In the genomic region with DNA sequence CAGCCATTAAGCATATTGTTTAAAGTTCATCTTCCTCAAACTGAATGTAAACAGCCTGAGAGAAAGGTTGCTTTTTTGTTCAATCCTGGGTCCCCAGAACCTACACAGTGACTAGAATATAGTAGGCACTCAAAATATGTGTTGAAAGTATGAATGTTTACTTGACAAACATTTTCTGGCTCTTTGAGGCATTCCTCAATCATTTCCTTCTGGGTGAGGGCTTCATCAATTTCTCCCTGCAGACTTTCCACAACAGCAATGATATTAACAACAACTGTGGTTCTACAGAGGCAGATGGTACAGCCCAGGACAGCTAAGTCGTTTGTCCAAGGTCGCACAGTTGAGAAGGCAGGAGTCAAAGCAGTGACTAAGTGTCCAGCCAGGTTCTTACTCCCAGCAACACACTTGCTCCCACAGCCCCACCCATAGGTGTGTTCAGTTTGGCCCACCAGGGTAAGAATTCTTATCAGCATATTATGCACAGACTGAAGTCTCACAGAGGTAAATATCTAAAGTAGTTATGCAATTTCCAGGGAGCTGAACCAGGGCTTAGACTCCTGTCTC, we compare ENCODE assay signal across 14 cellular contexts.
DNase-seq lines count a peak whose midpoint lies in the region; ATAC-seq, FAIRE-seq and TF ChIP-seq lines count a peak whose summit lies in the region.
"Had no signal": no experiment of that assay in that cellular context is flagged by ENCODE, and none has a peak within 500 bp of the region (broad histone marks: within the 10 kb centered on the region; RNA-seq: fewer than 3 reads in every experiment).

No MANE protein-coding gene starts in this region.

- no peak overlapping the region for H3K9ac ChIP-seq in K562 (ENCODE audit: insufficient read depth in 1 of 2, low read depth in 2 of 2, low read length in 2 of 2)
- peak overlapping the region; percentile 40 for H3K9ac ChIP-seq in HepG2 (ENCODE audit: insufficient read depth, low read depth, low read length)
- H3K9ac ChIP-seq in colonic mucosa (ENCODE audit: low read depth in 2 of 2, low read length in 2 of 2), result no peak overlapping the region

- H3K79me2 ChIP-seq in K562 (ENCODE audit: control insufficient read depth, insufficient read depth, low read length) (no peaks in the 10 kb centered on the region), HepG2 (ENCODE audit: insufficient read depth, low read length) (no peaks in the 10 kb centered on the region)

- TF ChIP-seq EP300 in K562 (IDR thresholded peaks at IDR 0.05; ENCODE audit: low read length) (no peak), HepG2 (IDR thresholded peaks at IDR 0.05; ENCODE audit: low read depth in 2 of 2, low read length in 2 of 2) (peak in 1 of 2 experiments; percentile 2; a peak in 1 of 4 replicates), HepG2 (CRISPR knock-in tag; IDR thresholded peaks at IDR 0.05; ENCODE audit: borderline replicate concordance) (no peak)

- intact Hi-C loops in K562 (cut with micrococcal nuclease) (no loop called here), HepG2 (cut with micrococcal nuclease; ENCODE audit: unreplicated experiment) (loop anchor here (1.0 kb wide), 1 partner anchor 10 kb away; no protein-coding TSS in a partner anchor), colonic mucosa (cut with DNase I) (no loop called here)

- H2AFZ ChIP-seq in K562 (ENCODE audit: low read depth, low read length) (no peak overlapping the region), HepG2 (ENCODE audit: low read length) (peak overlapping the region; percentile 36)

- in situ Hi-C loops in K562 (cut with MboI) (no loop called here), HepG2 (cut with HindIII; ENCODE audit: extremely low pct_ligation_motif_present, low pct_unique_long_range_greater_than_20kb) (no loop called here)

- H3K4me3 ChIP-seq in K562, result no peak overlapping the region
- H3K4me3 ChIP-seq in HepG2 (replicated peaks in 1 of 3; ENCODE audit: insufficient read depth in 1 of 3, low read depth in 2 of 3, low read length in 3 of 3), result peak overlapping the region; percentile 20 to 55 (median 26); a peak in 5 of 6 replicates
- H3K4me3 ChIP-seq in colonic mucosa, result no peak overlapping the region

- H4K20me1 ChIP-seq in K562 (replicated peaks; ENCODE audit: control insufficient read depth, insufficient read depth, low read length) (no peaks in the 10 kb centered on the region), HepG2 (ENCODE audit: insufficient read depth, low read length) (no peaks in the 10 kb centered on the region)

- H3K4me2 ChIP-seq in K562 (ENCODE audit: insufficient read depth, low read length) (no peak overlapping the region), HepG2 (ENCODE audit: low read depth, low read length) (peak overlapping the region; percentile 75)

- POLR2A ChIA-PET in K562 (lab: Yijun Ruan, JAX) (interaction anchor here (1.0 to 1.1 kb wide), 2 partner anchors 21 to 23 kb away, joined by 3 read pairs; no protein-coding TSS in a partner anchor), HepG2 (lab: Yijun Ruan, JAX) (interaction anchor here (0.8 to 3.1 kb wide), 7 partner anchors 11 to 65 kb away, joined by 3 to 100 read pairs (median 4); partner anchors contain the start of gene HS3ST3B1)

- no peaks in the 10 kb centered on the region for H3K9me1 ChIP-seq in K562 (ENCODE audit: control insufficient read depth, insufficient read depth, low read length)

- no TSS peak for BruUV-seq in K562 (replicated peaks; lab: Mats Ljungman, UMichigan)
- BruUV-seq in HepG2 (replicated peaks; lab: Mats Ljungman, UMichigan), result no TSS peak

- TF ChIP-seq RAD21 in K562 (CRISPR knock-in tag; conservative IDR thresholded peaks at IDR 0.05 in 1 of 2, IDR thresholded peaks at IDR 0.05 in 1 of 2) (no peak), HepG2 (CRISPR knock-in tag; IDR thresholded peaks at IDR 0.05) (no peak)

- no peaks in the 10 kb centered on the region; a peak in 1 of 5 replicates for H3K4me1 ChIP-seq in K562 (replicated peaks in 1 of 2; ENCODE audit: control insufficient read depth in 2 of 2, insufficient read depth in 2 of 2, low read length in 2 of 2)
- peaks cover 73% of the 10 kb centered on the region for H3K4me1 ChIP-seq in HepG2 (ENCODE audit: insufficient read depth, low read length)
- H3K4me1 ChIP-seq in colonic mucosa, result no peaks in the 10 kb centered on the region

- TF ChIP-seq CTCF in K562 (IDR thresholded peaks at IDR 0.05 in 2 of 3, conservative IDR thresholded peaks at IDR 0.05 in 1 of 3; ENCODE audit: insufficient read depth in 2 of 3, low read depth in 1 of 3, low read length in 3 of 3) (no peak), HepG2 (CRISPR knock-in tag; IDR thresholded peaks at IDR 0.05) (no peak), colonic mucosa (IDR thresholded peaks at IDR 0.05) (no peak)

- peak; percentile 38 for DNase-seq in NCI-H82 (lab: John Stamatoyannopoulos, UW)
- DNase-seq in NCI-H82 treated with DMSO at 0.1 percent for 48 hours (lab: John Stamatoyannopoulos, UW; ENCODE audit: unreplicated experiment), result no peak
- DNase-seq in K562 (ENCODE audit: extremely low read depth in 1 of 4, low spot score in 3 of 4), result peak in 1 of 4 experiments; percentile 18
- DNase-seq in HepG2 (ENCODE audit: low spot score), result peak; percentile 69
- DNase-seq in ureter (ENCODE audit: low spot score), result peak; percentile 39
- no peak for DNase-seq in hypothalamus (lab: John Stamatoyannopoulos, UW)
- no peak for DNase-seq in occipital lobe (lab: John Stamatoyannopoulos, UW)
- DNase-seq in colonic mucosa, result no peak
- DNase-seq: CD8-positive, alpha-beta memory T cell; DMS53 had no signal

- no peak for TF ChIP-seq POLR2A in K562 (conservative IDR thresholded peaks at IDR 0.05)
- TF ChIP-seq POLR2A in HepG2 (IDR thresholded peaks at IDR 0.05; ENCODE audit: insufficient read depth in 1 of 2, low read depth in 2 of 2, low read length in 2 of 2), result peak in 1 of 2 experiments; percentile 37; a peak in 1 of 4 replicates

- H3K27me3 ChIP-seq in K562 (ENCODE audit: control insufficient read depth in 2 of 2, insufficient read depth in 2 of 2, low read length in 2 of 2), result no peaks in the 10 kb centered on the region
- no peaks in the 10 kb centered on the region for H3K27me3 ChIP-seq in HepG2 (ENCODE audit: control insufficient read depth in 1 of 2, insufficient read depth in 2 of 2, low read length in 2 of 2)
- no peaks in the 10 kb centered on the region for H3K27me3 ChIP-seq in colonic mucosa

- H3K27ac ChIP-seq in K562 (ENCODE audit: extremely low read depth, low read depth, low read length), result no peak overlapping the region
- H3K27ac ChIP-seq in HepG2 (ENCODE audit: extremely low read length, insufficient read depth, low read length), result peak overlapping the region; percentile 69
- no peak overlapping the region for H3K27ac ChIP-seq in colonic mucosa
- H3K27ac ChIP-seq: 22Rv1, HL-60 had no signal

- 0% methylated on average over 2 of the region's 2 CpGs for WGBS in K562 (ENCODE audit: insufficient coverage, low coverage, missing lambda C conversion rate)
- WGBS in HepG2 (ENCODE audit: low lambda C conversion rate), result 6% methylated on average over 2 of the region's 2 CpGs

- no peaks in the 10 kb centered on the region for H3K36me3 ChIP-seq in K562 (ENCODE audit: control insufficient read depth, insufficient read depth, low read length)
- no peaks in the 10 kb centered on the region for H3K36me3 ChIP-seq in HepG2 (replicated peaks in 1 of 2; ENCODE audit: control insufficient read depth in 1 of 2, insufficient read depth in 2 of 2, low read length in 2 of 2)
- no peaks in the 10 kb centered on the region for H3K36me3 ChIP-seq in colonic mucosa

- CTCF ChIA-PET in K562 (lab: Yijun Ruan, JAX; ENCODE audit: low intra/inter-chr PET ratio), result no interaction called here
- CTCF ChIA-PET in HepG2 (lab: Yijun Ruan, JAX; ENCODE audit: low intra/inter-chr PET ratio, low total read pairs), result no interaction called here

- no peaks in the 10 kb centered on the region for H3K9me3 ChIP-seq in K562 (replicated peaks; ENCODE audit: control insufficient read depth, insufficient read depth, low read depth, low read length)
- H3K9me3 ChIP-seq in HepG2 (ENCODE audit: low read length), result no peaks in the 10 kb centered on the region
- no peaks in the 10 kb centered on the region for H3K9me3 ChIP-seq in colonic mucosa

- FAIRE-seq in K562 (lab: Jason Lieb, UNC) (peak; percentile 11), HepG2 (lab: Jason Lieb, UNC) (peak; percentile 74)
- FAIRE-seq: H54 had no signal

- peak; percentile 42; the same call in 2 of the 3 replicates for ATAC-seq in K562
- peak; percentile 73 for ATAC-seq in HepG2
- ATAC-seq: HCT116 had no signal

TF ChIP-seq in K562, 482 proteins besides CTCF, POLR2A, EP300 and RAD21 (continues in another document):
- no peak for TF ChIP-seq TSC22D4 (tag; IDR thresholded peaks at IDR 0.05)
- TF ChIP-seq HDAC2 (IDR thresholded peaks at IDR 0.05), result no peak
- TF ChIP-seq KHSRP (IDR thresholded peaks at IDR 0.05), result no peak
- TF ChIP-seq, protein P1, sequence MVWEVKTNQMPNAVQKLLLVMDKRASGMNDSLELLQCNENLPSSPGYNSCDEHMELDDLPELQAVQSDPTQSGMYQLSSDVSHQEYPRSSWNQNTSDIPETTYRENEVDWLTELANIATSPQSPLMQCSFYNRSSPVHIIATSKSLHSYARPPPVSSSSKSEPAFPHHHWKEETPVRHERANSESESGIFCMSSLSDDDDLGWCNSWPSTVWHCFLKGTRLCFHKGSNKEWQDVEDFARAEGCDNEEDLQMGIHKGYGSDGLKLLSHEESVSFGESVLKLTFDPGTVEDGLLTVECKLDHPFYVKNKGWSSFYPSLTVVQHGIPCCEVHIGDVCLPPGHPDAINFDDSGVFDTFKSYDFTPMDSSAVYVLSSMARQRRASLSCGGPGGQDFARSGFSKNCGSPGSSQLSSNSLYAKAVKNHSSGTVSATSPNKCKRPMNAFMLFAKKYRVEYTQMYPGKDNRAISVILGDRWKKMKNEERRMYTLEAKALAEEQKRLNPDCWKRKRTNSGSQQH (CRISPR knock-in tag; IDR thresholded peaks at IDR 0.05), result no peak
- no peak for TF ChIP-seq FOXM1 (IDR thresholded peaks at IDR 0.05; ENCODE audit: low read depth)
- no peak for TF ChIP-seq FOXM1 (CRISPR knock-in tag; IDR thresholded peaks at IDR 0.05; ENCODE audit: low read depth)

TF ChIP-seq in HepG2, 621 proteins besides CTCF, POLR2A, EP300 and RAD21 (continues in another document):
- no peak for TF ChIP-seq ZSCAN9 (CRISPR knock-in tag; IDR thresholded peaks at IDR 0.05; ENCODE audit: borderline replicate concordance)
- 0 out of 2 replicates have a peak, but pooled peaks have one; percentile 54 for TF ChIP-seq GLI4 (CRISPR knock-in tag; IDR thresholded peaks at IDR 0.05; ENCODE audit: borderline replicate concordance)

Comparison
In these comparisons a context has a peak if more than half of its experiments do, and no peak if none do; other contexts are left out.
1. DNase-seq: peak in NCI-H82 (single experiment), HepG2 (single experiment) and ureter (single experiment); none in NCI-H82 treated with DMSO at 0.1 percent for 48 hours (single experiment), hypothalamus (0 of 51), occipital lobe (single experiment) and colonic mucosa (single experiment).
2. H3K4me3 ChIP-seq: peak in HepG2 (3 of 3); none in K562 (single experiment) and colonic mucosa (single experiment).